17 cellular contexts compared by ENCODE assay signal in genomic region chr3:106048946-106049481, GRCh38.
DNase-seq lines count a peak whose midpoint lies in the region; ATAC-seq and TF ChIP-seq lines count a peak whose summit lies in the region.
"Had no signal": no experiment of that assay in that cellular context is flagged by ENCODE, and none has a peak within 500 bp of the region (broad histone marks: within the 10 kb centered on the region; RNA-seq: fewer than 3 reads in every experiment).

No MANE protein-coding gene starts in this region.

- H3K79me2 ChIP-seq in PC-3 (ENCODE audit: low read length) = no peaks in the 10 kb centered on the region

- POLR2A ChIA-PET in activated CD4-positive, alpha-beta T cell treated with anti-CD3 and anti-CD28 coated beads for 36 hours (lab: Charles Lee) = interaction anchor here (0.5 to 0.7 kb wide), 3 partner anchors 10 to 379 kb away, joined by 3 to 5 read pairs (median 3); no protein-coding TSS in a partner anchor
- POLR2A ChIA-PET in A673 (lab: Charles Lee; ENCODE audit: low non-redundant PET) (no interaction called here), PC-3 (lab: Charles Lee; ENCODE audit: unreplicated experiment) (no interaction called here)
- POLR2A ChIA-PET in activated CD8-positive, alpha-beta T cell treated with anti-CD3 and anti-CD28 coated beads, Interleukin-2, amount 10 ng/mL, durations not matched to agents 7 days and 5 days (lab: Charles Lee) = no interaction called here

- peak; percentile 85 for ATAC-seq in activated CD4-positive, alpha-beta T cell treated with anti-CD3 and anti-CD28 coated beads for 36 hours
- no peak for ATAC-seq in PC-3
- no peak for ATAC-seq in activated CD8-positive, alpha-beta T cell treated with anti-CD3 and anti-CD28 coated beads, Interleukin-2, amount 10 ng/mL, durations not matched to agents 7 days and 5 days

- H3K36me3 Mint-ChIP-seq in activated CD4-positive, alpha-beta T cell treated with anti-CD3 and anti-CD28 coated beads for 36 hours (ENCODE audit: low read depth) = peaks cover 7% of the 10 kb centered on the region
- peaks cover 10% of the 10 kb centered on the region for H3K36me3 Mint-ChIP-seq in activated CD8-positive, alpha-beta T cell treated with anti-CD3 and anti-CD28 coated beads, Interleukin-2, amount 10 ng/mL, durations not matched to agents 7 days and 5 days (ENCODE audit: low read depth)
- H3K36me3 Mint-ChIP-seq in activated naive CD4-positive, alpha-beta T cell treated with anti-CD3 and anti-CD28 coated beads for 36 hours (ENCODE audit: low read depth) = no peaks in the 10 kb centered on the region

- H3K9me3 Mint-ChIP-seq in activated CD4-positive, alpha-beta T cell treated with anti-CD3 and anti-CD28 coated beads for 36 hours (ENCODE audit: low read depth) = peaks cover 9% of the 10 kb centered on the region
- peaks cover 12% of the 10 kb centered on the region for H3K9me3 Mint-ChIP-seq in activated CD8-positive, alpha-beta T cell treated with anti-CD3 and anti-CD28 coated beads, Interleukin-2, amount 10 ng/mL, durations not matched to agents 7 days and 5 days (ENCODE audit: insufficient read depth)
- peaks cover 6% of the 10 kb centered on the region for H3K9me3 Mint-ChIP-seq in activated naive CD4-positive, alpha-beta T cell treated with anti-CD3 and anti-CD28 coated beads for 36 hours

- no peaks in the 10 kb centered on the region for H3K36me3 ChIP-seq in A673 (ENCODE audit: insufficient read depth, low read length, poor library complexity, severe bottlenecking)
- H3K36me3 ChIP-seq in PC-3 (ENCODE audit: low read depth, low read length) = no peaks in the 10 kb centered on the region
- H3K36me3 ChIP-seq: BLaER1 treated with 17β-estradiol and CSF1 and Interleukin-3, amounts not matched to agents 10 nM and 100 nM had no signal

- no peak overlapping the region for H2AFZ ChIP-seq in PC-3 (ENCODE audit: low read length)

- DNase-seq in activated CD4-positive, alpha-beta T cell treated with anti-CD3 and anti-CD28 coated beads for 36 hours = no peak
- DNase-seq in activated CD4-positive, alpha-beta T cell treated with anti-CD3 and anti-CD28 coated beads for 1 hour = no peak
- DNase-seq in A673 (ENCODE audit: low spot score) (no peak), PC-3 (peak; percentile 15), fibroblast of pulmonary artery (ENCODE audit: low read depth) (peak; percentile 13), mesenteric fat pad (ENCODE audit: low spot score) (no peak)
- no peak for DNase-seq in activated CD8-positive, alpha-beta T cell treated with anti-CD3 and anti-CD28 coated beads, Interleukin-2, amount 10 ng/mL, durations not matched to agents 7 days and 5 days
- no peak for DNase-seq in activated naive CD4-positive, alpha-beta T cell treated with anti-CD3 and anti-CD28 coated beads for 36 hours
- DNase-seq: GOT3, NCI-H1930, NCI-H2171, NCI-H446 treated with DMSO at 0.1 percent for 48 hours, NCI-H82 had no signal

- no peak overlapping the region for H3K4me3 Mint-ChIP-seq in activated CD4-positive, alpha-beta T cell treated with anti-CD3 and anti-CD28 coated beads for 36 hours
- H3K4me3 Mint-ChIP-seq in activated CD8-positive, alpha-beta T cell treated with anti-CD3 and anti-CD28 coated beads, Interleukin-2, amount 10 ng/mL, durations not matched to agents 7 days and 5 days = no peak overlapping the region
- H3K4me3 Mint-ChIP-seq in activated naive CD4-positive, alpha-beta T cell treated with anti-CD3 and anti-CD28 coated beads for 36 hours = no peak overlapping the region

- H3K9me2 ChIP-seq in PC-3 (replicated peaks; ENCODE audit: low read length) = no peaks in the 10 kb centered on the region

- H3K27ac Mint-ChIP-seq in activated CD4-positive, alpha-beta T cell treated with anti-CD3 and anti-CD28 coated beads for 36 hours = peak overlapping the region; percentile 75
- H3K27ac Mint-ChIP-seq in activated CD8-positive, alpha-beta T cell treated with anti-CD3 and anti-CD28 coated beads, Interleukin-2, amount 10 ng/mL, durations not matched to agents 7 days and 5 days = no peak overlapping the region
- no peak overlapping the region for H3K27ac Mint-ChIP-seq in activated naive CD4-positive, alpha-beta T cell treated with anti-CD3 and anti-CD28 coated beads for 36 hours

- no peaks in the 10 kb centered on the region for H4K20me1 ChIP-seq in PC-3 (ENCODE audit: low read length)
- H4K20me1 ChIP-seq: BLaER1 treated with 17β-estradiol and CSF1 and Interleukin-3, amounts not matched to agents 10 nM and 100 nM had no signal

- H3K4me1 ChIP-seq in A673 (ENCODE audit: insufficient read depth, low read length, poor library complexity, severe bottlenecking) (peaks cover 13% of the 10 kb centered on the region), PC-3 (ENCODE audit: insufficient read depth, low read length) (peaks cover 8% of the 10 kb centered on the region)
- H3K4me1 ChIP-seq: BLaER1 treated with 17β-estradiol and CSF1 and Interleukin-3, amounts not matched to agents 10 nM and 100 nM had no signal

- intact Hi-C loops in activated CD4-positive, alpha-beta T cell treated with anti-CD3 and anti-CD28 coated beads for 36 hours (cut with DNase I, micrococcal nuclease) = loop anchor here in 1 of 2 experiments (1.0 kb wide), 1 partner anchor 35 kb away; no protein-coding TSS in a partner anchor
- intact Hi-C loops in A673 (cut with micrococcal nuclease; ENCODE audit: unreplicated experiment) (no loop called here), PC-3 (cut with micrococcal nuclease) (no loop called here)
- intact Hi-C loops in activated naive CD4-positive, alpha-beta T cell treated with anti-CD3 and anti-CD28 coated beads for 36 hours (cut with micrococcal nuclease) = no loop called here

- peaks cover 18% of the 10 kb centered on the region for H3K4me1 Mint-ChIP-seq in activated CD4-positive, alpha-beta T cell treated with anti-CD3 and anti-CD28 coated beads for 36 hours
- H3K4me1 Mint-ChIP-seq in activated CD8-positive, alpha-beta T cell treated with anti-CD3 and anti-CD28 coated beads, Interleukin-2, amount 10 ng/mL, durations not matched to agents 7 days and 5 days (ENCODE audit: low read depth) = no peaks in the 10 kb centered on the region
- H3K4me1 Mint-ChIP-seq in activated naive CD4-positive, alpha-beta T cell treated with anti-CD3 and anti-CD28 coated beads for 36 hours (ENCODE audit: low read depth) = peaks cover 3% of the 10 kb centered on the region

- no peak overlapping the region for H3K4me2 ChIP-seq in PC-3 (ENCODE audit: low read length)
- H3K4me2 ChIP-seq: BLaER1 treated with 17β-estradiol and CSF1 and Interleukin-3, amounts not matched to agents 10 nM and 100 nM; KMS-11 had no signal

- no peaks in the 10 kb centered on the region for H3K9me3 ChIP-seq in A673 (ENCODE audit: low read depth, low read length, poor library complexity, severe bottlenecking)
- no peaks in the 10 kb centered on the region for H3K9me3 ChIP-seq in PC-3 (ENCODE audit: low read length)

- H3K27ac ChIP-seq in A673 (ENCODE audit: low read depth, low read length, poor library complexity, severe bottlenecking) (peak overlapping the region; percentile 26), PC-3 (ENCODE audit: low read length) (no peak overlapping the region)
- H3K27ac ChIP-seq: 22Rv1; BLaER1 treated with 17β-estradiol and CSF1 and Interleukin-3, amounts not matched to agents 10 nM and 100 nM; HL-60; KMS-11 had no signal

- TF ChIP-seq CTCF in A673 (conservative IDR thresholded peaks at IDR 0.05; ENCODE audit: low read depth, low read length) (no peak), PC-3 (conservative IDR thresholded peaks at IDR 0.05; ENCODE audit: low read depth, low read length) (no peak), fibroblast of pulmonary artery (IDR thresholded peaks at IDR 0.05; ENCODE audit: low read length, missing control alignments) (no peak)

- H3K9ac ChIP-seq in PC-3 (ENCODE audit: low read length) = no peak overlapping the region
- H3K9ac ChIP-seq: BLaER1 treated with 17β-estradiol and CSF1 and Interleukin-3, amounts not matched to agents 10 nM and 100 nM; KMS-11 had no signal

- BruUV-seq in A673 (replicated peaks; lab: Mats Ljungman, UMichigan) (no TSS peak), PC-3 (replicated peaks; lab: Mats Ljungman, UMichigan) (no TSS peak)

- H3K27me3 ChIP-seq in A673 (replicated peaks; ENCODE audit: insufficient read depth, low read depth, low read length, poor library complexity) = no peaks in the 10 kb centered on the region
- no peaks in the 10 kb centered on the region for H3K27me3 ChIP-seq in PC-3 (ENCODE audit: low read length)
- H3K27me3 ChIP-seq: BLaER1 treated with 17β-estradiol and CSF1 and Interleukin-3, amounts not matched to agents 10 nM and 100 nM had no signal

- CTCF ChIA-PET in activated CD4-positive, alpha-beta T cell treated with anti-CD3 and anti-CD28 coated beads for 36 hours (lab: Charles Lee) = interaction anchor here (0.6 to 1.1 kb wide), 5 partner anchors 8 to 506 kb away, joined by 3 to 4 read pairs (median 3); no protein-coding TSS in a partner anchor
- CTCF ChIA-PET in A673 (lab: Charles Lee) = no interaction called here
- CTCF ChIA-PET in PC-3 (lab: Charles Lee) = no interaction called here
- CTCF ChIA-PET in activated CD8-positive, alpha-beta T cell treated with anti-CD3 and anti-CD28 coated beads, Interleukin-2, amount 10 ng/mL, durations not matched to agents 7 days and 5 days (lab: Charles Lee) = no interaction called here
- CTCF ChIA-PET in activated naive CD4-positive, alpha-beta T cell treated with anti-CD3 and anti-CD28 coated beads for 36 hours (lab: Charles Lee) = interaction anchor here (1.0 kb wide), 1 partner anchor 8 kb away, joined by 3 read pairs; no protein-coding TSS in a partner anchor

- H3K27me3 Mint-ChIP-seq in activated CD4-positive, alpha-beta T cell treated with anti-CD3 and anti-CD28 coated beads for 36 hours = no peaks in the 10 kb centered on the region
- H3K27me3 Mint-ChIP-seq in activated CD8-positive, alpha-beta T cell treated with anti-CD3 and anti-CD28 coated beads, Interleukin-2, amount 10 ng/mL, durations not matched to agents 7 days and 5 days (ENCODE audit: low read depth) = no peaks in the 10 kb centered on the region
- H3K27me3 Mint-ChIP-seq in activated naive CD4-positive, alpha-beta T cell treated with anti-CD3 and anti-CD28 coated beads for 36 hours (ENCODE audit: low read depth) = no peaks in the 10 kb centered on the region

- H3K4me3 ChIP-seq in A673 (ENCODE audit: low read depth, low read length, poor library complexity, severe bottlenecking) (no peak overlapping the region), PC-3 (ENCODE audit: low read length) (no peak overlapping the region), fibroblast of pulmonary artery (replicated peaks; ENCODE audit: low read depth, low read length) (no peak overlapping the region)
- H3K4me3 ChIP-seq: BLaER1 treated with 17β-estradiol and CSF1 and Interleukin-3, amounts not matched to agents 10 nM and 100 nM had no signal

- no peaks in the 10 kb centered on the region for H3F3A ChIP-seq in PC-3 (ENCODE audit: low read length, unreplicated experiment)

Comparison
In these comparisons a context has a peak if more than half of its experiments do, and no peak if none do; other contexts are left out.
1. DNase-seq: peak in PC-3 (single experiment) and fibroblast of pulmonary artery (single experiment); none in activated CD4-positive, alpha-beta T cell treated with anti-CD3 and anti-CD28 coated beads for 36 hours (single experiment), activated CD4-positive, alpha-beta T cell treated with anti-CD3 and anti-CD28 coated beads for 1 hour (single experiment), A673 (single experiment), activated CD8-positive, alpha-beta T cell treated with anti-CD3 and anti-CD28 coated beads, Interleukin-2, amount 10 ng/mL, durations not matched to agents 7 days and 5 days (single experiment), mesenteric fat pad (single experiment) and activated naive CD4-positive, alpha-beta T cell treated with anti-CD3 and anti-CD28 coated beads for 36 hours (single experiment).
2. CTCF ChIA-PET loops: an anchor here in activated CD4-positive, alpha-beta T cell treated with anti-CD3 and anti-CD28 coated beads for 36 hours (0.6 to 1.1 kb wide) and activated naive CD4-positive, alpha-beta T cell treated with anti-CD3 and anti-CD28 coated beads for 36 hours (1.0 kb wide); none called in A673, PC-3 and activated CD8-positive, alpha-beta T cell treated with anti-CD3 and anti-CD28 coated beads, Interleukin-2, amount 10 ng/mL, durations not matched to agents 7 days and 5 days.